1 cellular context compared by ENCODE assay signal in the genomic region with DNA sequence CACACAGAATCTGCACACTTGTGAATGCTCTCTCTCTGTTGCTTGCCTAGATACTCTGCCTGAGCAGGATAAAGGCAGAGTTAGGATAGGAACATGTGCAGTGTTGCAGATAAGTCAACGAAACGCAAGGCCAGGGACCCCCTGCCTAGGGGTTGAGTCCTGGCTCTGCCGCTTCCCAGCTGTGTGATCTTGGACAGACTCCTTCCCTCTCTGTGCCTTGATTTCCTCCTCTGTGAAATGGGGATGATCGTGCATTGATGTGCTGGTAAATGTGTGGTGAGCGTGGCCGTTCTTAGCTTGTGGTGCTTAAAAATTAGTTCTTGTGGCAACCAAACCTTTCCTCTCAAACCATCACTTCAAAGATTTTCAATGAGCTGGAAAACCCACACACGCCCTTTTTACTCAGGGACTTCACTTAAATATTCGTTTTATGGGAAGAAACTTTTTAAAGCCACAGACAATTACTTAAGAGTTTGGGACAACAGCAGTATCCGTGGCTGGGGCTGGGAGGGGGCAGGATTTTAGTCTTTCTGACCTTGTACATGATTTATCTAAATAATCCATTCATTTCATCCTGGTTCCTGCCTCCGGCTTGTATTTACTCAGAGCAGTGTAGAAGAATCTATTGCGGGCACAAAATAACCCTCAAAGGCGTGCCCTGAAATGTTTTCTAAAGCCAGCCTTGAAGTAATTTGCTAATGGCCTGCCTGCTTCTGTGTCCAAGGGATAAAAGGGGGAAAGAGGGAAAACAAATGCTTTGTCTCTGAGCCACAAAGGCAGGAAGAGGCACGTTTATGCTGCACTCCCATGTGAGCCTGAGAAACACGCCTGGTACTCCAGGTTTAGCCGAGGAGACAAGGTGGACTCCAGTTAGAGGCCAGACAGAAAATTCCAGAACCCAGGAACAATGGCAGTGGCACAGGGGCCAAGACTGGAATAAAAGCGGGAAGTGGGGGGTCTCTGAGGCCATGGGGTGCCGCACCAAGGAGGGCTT.
TF ChIP-seq lines count a peak whose summit lies in the region.

No MANE protein-coding gene starts in this region.

TF ChIP-seq in HepG2, 621 proteins besides CTCF, POLR2A, EP300 and RAD21 (continued from another document and continues in another):
- TF ChIP-seq ZNF772 (CRISPR knock-in tag; IDR thresholded peaks at IDR 0.05) (no peak), BCL6 (CRISPR knock-in tag; IDR thresholded peaks at IDR 0.05) (peak; percentile 57; the same call in 1 of the 2 replicates), SALL1 (CRISPR knock-in tag; IDR thresholded peaks at IDR 0.05) (no peak; the same call in 1 of the 2 replicates), PCBP2 (optimal IDR thresholded peaks at IDR 0.05; ENCODE audit: low read depth, low read length, poor library complexity, severe bottlenecking) (no peak), HMG20B (CRISPR knock-in tag; conservative IDR thresholded peaks at IDR 0.05) (peak; percentile 35; the same call in 1 of the 2 replicates), SOX13 (IDR thresholded peaks at IDR 0.05) (peak; percentile 84; the same call in 1 of the 2 replicates), SOX13 (CRISPR knock-in tag; conservative IDR thresholded peaks at IDR 0.05 in 1 of 2, IDR thresholded peaks at IDR 0.05 in 1 of 2) (peak in 1 of 2 experiments; percentile 98; a peak in 2 of 4 replicates), ZNF484 (CRISPR knock-in tag; IDR thresholded peaks at IDR 0.05; ENCODE audit: borderline replicate concordance, low read depth) (no peak), RFXANK (CRISPR knock-in tag; IDR thresholded peaks at IDR 0.05) (no peak), ZNF737 (CRISPR knock-in tag; IDR thresholded peaks at IDR 0.05; ENCODE audit: borderline replicate concordance) (no peak), SP5 (CRISPR knock-in tag; IDR thresholded peaks at IDR 0.05; ENCODE audit: borderline replicate concordance, low read depth) (peak; percentile 74), ZFAT (CRISPR knock-in tag; conservative IDR thresholded peaks at IDR 0.05) (no peak), CBX5 (CRISPR knock-in tag; IDR thresholded peaks at IDR 0.05; ENCODE audit: borderline replicate concordance) (no peak), ZFY (CRISPR knock-in tag; IDR thresholded peaks at IDR 0.05) (0 out of 2 replicates have a peak, but pooled peaks have one; percentile 24), ZNF367 (CRISPR knock-in tag; IDR thresholded peaks at IDR 0.05; ENCODE audit: borderline replicate concordance) (no peak), MBD4 (IDR thresholded peaks at IDR 0.05; ENCODE audit: borderline replicate concordance, low read length) (no peak), BORCS8-MEF2B (CRISPR knock-in tag; IDR thresholded peaks at IDR 0.05) (no peak), THAP11 (CRISPR knock-in tag; IDR thresholded peaks at IDR 0.05) (0 out of 2 replicates have a peak, but pooled peaks have one; percentile 32), ZNF446 (CRISPR knock-in tag; IDR thresholded peaks at IDR 0.05) (no peak), JUND (CRISPR knock-in tag; IDR thresholded peaks at IDR 0.05) (no peak), PCBP1 (IDR thresholded peaks at IDR 0.05; ENCODE audit: borderline replicate concordance, low read depth, low read length) (no peak), ZNF510 (CRISPR knock-in tag; IDR thresholded peaks at IDR 0.05; ENCODE audit: low read depth) (no peak)
- TF ChIP-seq, protein P1, sequence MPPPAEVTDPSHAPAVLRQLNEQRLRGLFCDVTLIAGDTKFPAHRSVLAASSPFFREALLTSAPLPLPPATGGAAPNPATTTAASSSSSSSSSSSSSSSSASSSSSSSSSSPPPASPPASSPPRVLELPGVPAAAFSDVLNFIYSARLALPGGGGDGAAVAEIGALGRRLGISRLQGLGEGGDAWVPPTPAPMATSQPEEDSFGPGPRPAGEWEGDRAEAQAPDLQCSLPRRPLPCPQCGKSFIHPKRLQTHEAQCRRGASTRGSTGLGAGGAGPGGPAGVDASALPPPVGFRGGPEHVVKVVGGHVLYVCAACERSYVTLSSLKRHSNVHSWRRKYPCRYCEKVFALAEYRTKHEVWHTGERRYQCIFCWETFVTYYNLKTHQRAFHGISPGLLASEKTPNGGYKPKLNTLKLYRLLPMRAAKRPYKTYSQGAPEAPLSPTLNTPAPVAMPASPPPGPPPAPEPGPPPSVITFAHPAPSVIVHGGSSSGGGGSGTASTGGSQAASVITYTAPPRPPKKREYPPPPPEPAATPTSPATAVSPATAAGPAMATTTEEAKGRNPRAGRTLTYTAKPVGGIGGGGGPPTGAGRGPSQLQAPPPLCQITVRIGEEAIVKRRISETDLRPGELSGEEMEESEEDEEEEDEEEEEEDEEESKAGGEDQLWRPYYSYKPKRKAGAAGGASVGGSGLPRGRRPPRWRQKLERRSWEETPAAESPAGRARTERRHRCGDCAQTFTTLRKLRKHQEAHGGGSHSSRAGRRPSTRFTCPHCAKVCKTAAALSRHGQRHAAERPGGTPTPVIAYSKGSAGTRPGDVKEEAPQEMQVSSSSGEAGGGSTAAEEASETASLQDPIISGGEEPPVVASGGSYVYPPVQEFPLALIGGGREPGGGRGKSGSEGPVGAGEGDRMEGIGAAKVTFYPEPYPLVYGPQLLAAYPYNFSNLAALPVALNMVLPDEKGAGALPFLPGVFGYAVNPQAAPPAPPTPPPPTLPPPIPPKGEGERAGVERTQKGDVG (CRISPR knock-in tag; IDR thresholded peaks at IDR 0.05; ENCODE audit: borderline replicate concordance) = no peak
- TF ChIP-seq, protein P2, sequence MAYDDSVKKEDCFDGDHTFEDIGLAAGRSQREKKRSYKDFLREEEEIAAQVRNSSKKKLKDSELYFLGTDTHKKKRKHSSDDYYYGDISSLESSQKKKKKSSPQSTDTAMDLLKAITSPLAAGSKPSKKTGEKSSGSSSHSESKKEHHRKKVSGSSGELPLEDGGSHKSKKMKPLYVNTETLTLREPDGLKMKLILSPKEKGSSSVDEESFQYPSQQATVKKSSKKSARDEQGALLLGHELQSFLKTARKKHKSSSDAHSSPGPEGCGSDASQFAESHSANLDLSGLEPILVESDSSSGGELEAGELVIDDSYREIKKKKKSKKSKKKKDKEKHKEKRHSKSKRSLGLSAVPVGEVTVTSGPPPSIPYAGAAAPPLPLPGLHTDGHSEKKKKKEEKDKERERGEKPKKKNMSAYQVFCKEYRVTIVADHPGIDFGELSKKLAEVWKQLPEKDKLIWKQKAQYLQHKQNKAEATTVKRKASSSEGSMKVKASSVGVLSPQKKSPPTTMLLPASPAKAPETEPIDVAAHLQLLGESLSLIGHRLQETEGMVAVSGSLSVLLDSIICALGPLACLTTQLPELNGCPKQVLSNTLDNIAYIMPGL (CRISPR knock-in tag; IDR thresholded peaks at IDR 0.05; ENCODE audit: borderline replicate concordance in 1 of 2, low read depth in 1 of 2) = 0 out of 4 replicates have a peak, but pooled peaks of 1 of the 2 experiments have one; percentile 37
- TF ChIP-seq, protein P3, sequence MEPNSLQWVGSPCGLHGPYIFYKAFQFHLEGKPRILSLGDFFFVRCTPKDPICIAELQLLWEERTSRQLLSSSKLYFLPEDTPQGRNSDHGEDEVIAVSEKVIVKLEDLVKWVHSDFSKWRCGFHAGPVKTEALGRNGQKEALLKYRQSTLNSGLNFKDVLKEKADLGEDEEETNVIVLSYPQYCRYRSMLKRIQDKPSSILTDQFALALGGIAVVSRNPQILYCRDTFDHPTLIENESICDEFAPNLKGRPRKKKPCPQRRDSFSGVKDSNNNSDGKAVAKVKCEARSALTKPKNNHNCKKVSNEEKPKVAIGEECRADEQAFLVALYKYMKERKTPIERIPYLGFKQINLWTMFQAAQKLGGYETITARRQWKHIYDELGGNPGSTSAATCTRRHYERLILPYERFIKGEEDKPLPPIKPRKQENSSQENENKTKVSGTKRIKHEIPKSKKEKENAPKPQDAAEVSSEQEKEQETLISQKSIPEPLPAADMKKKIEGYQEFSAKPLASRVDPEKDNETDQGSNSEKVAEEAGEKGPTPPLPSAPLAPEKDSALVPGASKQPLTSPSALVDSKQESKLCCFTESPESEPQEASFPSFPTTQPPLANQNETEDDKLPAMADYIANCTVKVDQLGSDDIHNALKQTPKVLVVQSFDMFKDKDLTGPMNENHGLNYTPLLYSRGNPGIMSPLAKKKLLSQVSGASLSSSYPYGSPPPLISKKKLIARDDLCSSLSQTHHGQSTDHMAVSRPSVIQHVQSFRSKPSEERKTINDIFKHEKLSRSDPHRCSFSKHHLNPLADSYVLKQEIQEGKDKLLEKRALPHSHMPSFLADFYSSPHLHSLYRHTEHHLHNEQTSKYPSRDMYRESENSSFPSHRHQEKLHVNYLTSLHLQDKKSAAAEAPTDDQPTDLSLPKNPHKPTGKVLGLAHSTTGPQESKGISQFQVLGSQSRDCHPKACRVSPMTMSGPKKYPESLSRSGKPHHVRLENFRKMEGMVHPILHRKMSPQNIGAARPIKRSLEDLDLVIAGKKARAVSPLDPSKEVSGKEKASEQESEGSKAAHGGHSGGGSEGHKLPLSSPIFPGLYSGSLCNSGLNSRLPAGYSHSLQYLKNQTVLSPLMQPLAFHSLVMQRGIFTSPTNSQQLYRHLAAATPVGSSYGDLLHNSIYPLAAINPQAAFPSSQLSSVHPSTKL (CRISPR knock-in tag; IDR thresholded peaks at IDR 0.05) = peak; percentile 80
- TF ChIP-seq, protein P4, sequence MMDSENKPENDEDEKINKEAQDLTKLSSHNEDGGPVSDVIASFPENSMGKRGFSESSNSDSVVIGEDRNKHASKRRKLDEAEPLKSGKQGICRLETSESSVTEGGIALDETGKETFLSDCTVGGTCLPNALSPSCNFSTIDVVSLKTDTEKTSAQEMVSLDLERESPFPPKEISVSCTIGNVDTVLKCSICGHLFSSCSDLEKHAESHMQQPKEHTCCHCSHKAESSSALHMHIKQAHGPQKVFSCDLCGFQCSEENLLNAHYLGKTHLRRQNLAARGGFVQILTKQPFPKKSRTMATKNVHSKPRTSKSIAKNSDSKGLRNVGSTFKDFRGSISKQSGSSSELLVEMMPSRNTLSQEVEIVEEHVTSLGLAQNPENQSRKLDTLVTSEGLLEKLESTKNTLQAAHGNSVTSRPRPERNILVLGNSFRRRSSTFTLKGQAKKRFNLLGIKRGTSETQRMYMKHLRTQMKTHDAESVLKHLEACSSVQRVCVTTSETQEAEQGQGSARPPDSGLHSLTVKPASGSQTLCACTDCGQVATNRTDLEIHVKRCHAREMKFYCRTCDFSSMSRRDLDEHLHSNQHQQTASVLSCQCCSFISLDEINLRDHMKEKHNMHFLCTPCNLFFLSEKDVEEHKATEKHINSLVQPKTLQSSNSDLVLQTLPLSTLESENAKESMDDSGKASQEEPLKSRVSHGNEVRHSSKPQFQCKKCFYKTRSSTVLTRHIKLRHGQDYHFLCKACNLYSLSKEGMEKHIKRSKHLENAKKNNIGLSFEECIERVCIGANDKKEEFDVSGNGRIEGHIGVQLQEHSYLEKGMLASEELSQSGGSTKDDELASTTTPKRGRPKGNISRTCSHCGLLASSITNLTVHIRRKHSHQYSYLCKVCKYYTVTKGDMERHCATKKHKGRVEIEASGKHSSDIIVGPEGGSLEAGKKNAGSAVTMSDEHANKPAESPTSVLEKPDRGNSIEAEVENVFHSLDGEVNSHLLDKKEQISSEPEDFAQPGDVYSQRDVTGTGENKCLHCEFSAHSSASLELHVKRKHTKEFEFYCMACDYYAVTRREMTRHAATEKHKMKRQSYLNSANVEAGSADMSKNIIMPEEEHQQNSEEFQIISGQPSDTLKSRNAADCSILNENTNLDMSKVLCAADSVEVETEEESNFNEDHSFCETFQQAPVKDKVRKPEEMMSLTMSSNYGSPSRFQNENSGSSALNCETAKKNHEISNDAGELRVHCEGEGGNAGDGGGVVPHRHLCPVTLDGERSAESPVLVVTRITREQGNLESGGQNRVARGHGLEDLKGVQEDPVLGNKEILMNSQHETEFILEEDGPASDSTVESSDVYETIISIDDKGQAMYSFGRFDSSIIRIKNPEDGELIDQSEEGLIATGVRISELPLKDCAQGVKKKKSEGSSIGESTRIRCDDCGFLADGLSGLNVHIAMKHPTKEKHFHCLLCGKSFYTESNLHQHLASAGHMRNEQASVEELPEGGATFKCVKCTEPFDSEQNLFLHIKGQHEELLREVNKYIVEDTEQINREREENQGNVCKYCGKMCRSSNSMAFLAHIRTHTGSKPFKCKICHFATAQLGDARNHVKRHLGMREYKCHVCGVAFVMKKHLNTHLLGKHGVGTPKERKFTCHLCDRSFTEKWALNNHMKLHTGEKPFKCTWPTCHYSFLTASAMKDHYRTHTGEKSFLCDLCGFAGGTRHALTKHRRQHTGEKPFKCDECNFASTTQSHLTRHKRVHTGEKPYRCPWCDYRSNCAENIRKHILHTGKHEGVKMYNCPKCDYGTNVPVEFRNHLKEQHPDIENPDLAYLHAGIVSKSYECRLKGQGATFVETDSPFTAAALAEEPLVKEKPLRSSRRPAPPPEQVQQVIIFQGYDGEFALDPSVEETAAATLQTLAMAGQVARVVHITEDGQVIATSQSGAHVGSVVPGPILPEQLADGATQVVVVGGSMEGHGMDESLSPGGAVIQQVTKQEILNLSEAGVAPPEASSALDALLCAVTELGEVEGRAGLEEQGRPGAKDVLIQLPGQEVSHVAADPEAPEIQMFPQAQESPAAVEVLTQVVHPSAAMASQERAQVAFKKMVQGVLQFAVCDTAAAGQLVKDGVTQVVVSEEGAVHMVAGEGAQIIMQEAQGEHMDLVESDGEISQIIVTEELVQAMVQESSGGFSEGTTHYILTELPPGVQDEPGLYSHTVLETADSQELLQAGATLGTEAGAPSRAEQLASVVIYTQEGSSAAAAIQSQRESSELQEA (CRISPR knock-in tag; IDR thresholded peaks at IDR 0.05; ENCODE audit: not compliant biosample characterization) = no peak
- TF ChIP-seq, protein P5, sequence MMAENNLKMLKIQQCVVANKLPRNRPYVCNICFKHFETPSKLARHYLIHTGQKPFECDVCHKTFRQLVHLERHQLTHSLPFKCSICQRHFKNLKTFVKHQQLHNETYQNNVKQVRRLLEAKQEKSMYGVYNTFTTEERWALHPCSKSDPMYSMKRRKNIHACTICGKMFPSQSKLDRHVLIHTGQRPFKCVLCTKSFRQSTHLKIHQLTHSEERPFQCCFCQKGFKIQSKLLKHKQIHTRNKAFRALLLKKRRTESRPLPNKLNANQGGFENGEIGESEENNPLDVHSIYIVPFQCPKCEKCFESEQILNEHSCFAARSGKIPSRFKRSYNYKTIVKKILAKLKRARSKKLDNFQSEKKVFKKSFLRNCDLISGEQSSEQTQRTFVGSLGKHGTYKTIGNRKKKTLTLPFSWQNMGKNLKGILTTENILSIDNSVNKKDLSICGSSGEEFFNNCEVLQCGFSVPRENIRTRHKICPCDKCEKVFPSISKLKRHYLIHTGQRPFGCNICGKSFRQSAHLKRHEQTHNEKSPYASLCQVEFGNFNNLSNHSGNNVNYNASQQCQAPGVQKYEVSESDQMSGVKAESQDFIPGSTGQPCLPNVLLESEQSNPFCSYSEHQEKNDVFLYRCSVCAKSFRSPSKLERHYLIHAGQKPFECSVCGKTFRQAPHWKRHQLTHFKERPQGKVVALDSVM (CRISPR knock-in tag; IDR thresholded peaks at IDR 0.05) = peak; percentile 45; the same call in 1 of the 2 replicates
- TF ChIP-seq, protein P6, sequence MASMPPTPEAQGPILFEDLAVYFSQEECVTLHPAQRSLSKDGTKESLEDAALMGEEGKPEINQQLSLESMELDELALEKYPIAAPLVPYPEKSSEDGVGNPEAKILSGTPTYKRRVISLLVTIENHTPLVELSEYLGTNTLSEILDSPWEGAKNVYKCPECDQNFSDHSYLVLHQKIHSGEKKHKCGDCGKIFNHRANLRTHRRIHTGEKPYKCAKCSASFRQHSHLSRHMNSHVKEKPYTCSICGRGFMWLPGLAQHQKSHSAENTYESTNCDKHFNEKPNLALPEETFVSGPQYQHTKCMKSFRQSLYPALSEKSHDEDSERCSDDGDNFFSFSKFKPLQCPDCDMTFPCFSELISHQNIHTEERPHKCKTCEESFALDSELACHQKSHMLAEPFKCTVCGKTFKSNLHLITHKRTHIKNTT (CRISPR knock-in tag; IDR thresholded peaks at IDR 0.05) = no peak
